ENCODE assay signal across 8 cellular contexts in genomic region chr21:37675202-37675801, GRCh38.
A peak's percentile ranks its signal among the peaks of the same experiment; 100 is the strongest.
DNase-seq lines count a peak whose midpoint lies in the region; ATAC-seq and TF ChIP-seq lines count a peak whose summit lies in the region.

No MANE protein-coding gene starts in this region.

- no peak overlapping the region for H3K27ac Mint-ChIP-seq in activated CD4-positive, alpha-beta T cell treated with anti-CD3 and anti-CD28 coated beads, Interleukin-2, amount 10 ng/mL, durations not matched to agents 24 days and 14 days

- peaks cover 25% of the 10 kb centered on the region for H3K27me3 Mint-ChIP-seq in activated CD4-positive, alpha-beta T cell treated with anti-CD3 and anti-CD28 coated beads, Interleukin-2, amount 10 ng/mL, durations not matched to agents 24 days and 14 days

- TF ChIP-seq POLR2A in right lobe of liver (IDR thresholded peaks at IDR 0.05), result no peak

- H3K4me1 Mint-ChIP-seq in activated CD4-positive, alpha-beta T cell treated with anti-CD3 and anti-CD28 coated beads, Interleukin-2, amount 10 ng/mL, durations not matched to agents 24 days and 14 days, result no peaks in the 10 kb centered on the region

- DNase-seq in GM13976 (ENCODE audit: low spot score) (peak; percentile 82), NCI-H1694 (lab: John Stamatoyannopoulos, UW) (peak; percentile 42), dermis blood vessel endothelial cell (peak; percentile 79), right lobe of liver (peak; percentile 63 to 77 (median 72)), RKO (ENCODE audit: low spot score) (no peak)
- DNase-seq in activated CD4-positive, alpha-beta T cell treated with anti-CD3 and anti-CD28 coated beads, Interleukin-2, amount 10 ng/mL, durations not matched to agents 24 days and 14 days, result peak; percentile 88
- peak; percentile 24 for DNase-seq in stimulated activated CD8-positive, alpha-beta memory T cell treated with anti-CD3 and anti-CD28 coated beads, Interleukin-12 subunit alpha, Interleukin-12 subunit beta, amount 100 ng/mL, for 1 hour (ENCODE audit: low read depth)

- in situ Hi-C loops in GM13976 (cut with MboI; ENCODE audit: low sequenced_read_pairs, unreplicated experiment), result no loop called here

- no peaks in the 10 kb centered on the region for H3K36me3 ChIP-seq in right lobe of liver

- 2% methylated on average over 20 of the region's 35 CpGs for WGBS in right lobe of liver (ENCODE audit: insufficient coverage, low coverage, low lambda C conversion rate, missing lambda C conversion rate)

- H3K36me3 Mint-ChIP-seq in activated CD4-positive, alpha-beta T cell treated with anti-CD3 and anti-CD28 coated beads, Interleukin-2, amount 10 ng/mL, durations not matched to agents 24 days and 14 days (ENCODE audit: low read depth), result no peaks in the 10 kb centered on the region

- no peak overlapping the region for H3K4me3 Mint-ChIP-seq in activated CD4-positive, alpha-beta T cell treated with anti-CD3 and anti-CD28 coated beads, Interleukin-2, amount 10 ng/mL, durations not matched to agents 24 days and 14 days

- no peaks in the 10 kb centered on the region for H3K9me3 Mint-ChIP-seq in activated CD4-positive, alpha-beta T cell treated with anti-CD3 and anti-CD28 coated beads, Interleukin-2, amount 10 ng/mL, durations not matched to agents 24 days and 14 days

- intact Hi-C loops in activated CD4-positive, alpha-beta T cell treated with anti-CD3 and anti-CD28 coated beads, Interleukin-2, amount 10 ng/mL, durations not matched to agents 24 days and 14 days (cut with micrococcal nuclease), result no loop called here
- intact Hi-C loops in right lobe of liver (cut with DNase I), result no loop called here

- H3K27ac ChIP-seq in right lobe of liver, result no peak overlapping the region

- H3K4me3 ChIP-seq in right lobe of liver, result peak overlapping the region in 1 of 3 donors; percentile 7

- H3K9me3 ChIP-seq in right lobe of liver, result no peaks in the 10 kb centered on the region

- TF ChIP-seq CTCF in GM13976 (IDR thresholded peaks at IDR 0.05; ENCODE audit: borderline replicate concordance, control extremely low read depth, extremely low read depth, insufficient read depth, missing control alignments) (peak; percentile 93), right lobe of liver (IDR thresholded peaks at IDR 0.05) (peak; percentile 76 to 99 (median 95))

- H3K4me1 ChIP-seq in right lobe of liver, result peaks cover 0 to 10% (median 0%) of the 10 kb centered on the region in 4 donors

- H3K27me3 ChIP-seq in right lobe of liver, result no peaks in the 10 kb centered on the region

- ATAC-seq in right lobe of liver (peak; percentile 76 to 92 (median 84)), GM18867 (IDR thresholded peaks at IDR 0.05; ENCODE audit: unreplicated experiment) (no peak)
